ENCODE assay signal across 8 cellular contexts in the genomic region with DNA sequence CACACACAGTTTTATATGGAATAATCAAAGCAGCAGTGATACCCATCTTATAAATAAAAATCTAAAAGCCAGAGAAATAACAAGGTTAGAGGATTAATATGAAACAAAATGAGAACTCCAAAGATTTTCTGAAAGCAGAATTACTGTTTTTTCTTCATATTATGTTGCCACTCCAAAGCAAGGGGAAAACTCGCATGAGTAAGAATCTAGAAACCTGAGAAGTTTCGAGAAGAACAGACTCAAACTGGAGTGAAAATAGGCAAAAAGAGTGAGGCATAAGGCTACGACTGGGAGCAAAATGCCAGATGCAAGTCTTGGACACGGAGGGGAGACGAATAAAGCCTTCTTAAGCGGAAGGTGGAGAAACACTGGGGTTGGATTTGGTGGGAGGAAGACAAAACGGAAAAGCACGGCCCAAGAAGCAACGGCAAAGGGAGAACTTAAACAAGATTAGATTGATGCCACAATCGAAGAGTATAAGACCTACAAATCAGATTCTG. TPM values are rescaled to one million over a fixed set of nuclear protein-coding genes. Genes with fewer than 3 reads are reported as not detected.
DNase-seq lines count a peak whose midpoint lies in the region; ATAC-seq, FAIRE-seq and TF ChIP-seq lines count a peak whose summit lies in the region.

No MANE protein-coding gene starts in this region.

- in situ Hi-C loops in GM12878 (cut with MboI) = no loop called here

- H3K36me3 ChIP-seq in GM12878 (ENCODE audit: control insufficient read depth in 2 of 2, insufficient read depth in 2 of 2, low read length in 1 of 2) = peaks cover 0 to 10% of the 10 kb centered on the region in 2 experiments; a peak in 1 of 4 replicates

- peaks cover 27% of the 10 kb centered on the region for H3K4me1 Mint-ChIP-seq in type B pancreatic cell (ENCODE audit: unreplicated experiment)

- TF ChIP-seq POLR2A in GM12878 (IDR thresholded peaks at IDR 0.05; ENCODE audit: low read depth, low read length) (no peak), lower leg skin (IDR thresholded peaks at IDR 0.05) (no peak)

- H3K9me3 Mint-ChIP-seq in type B pancreatic cell = no peaks in the 10 kb centered on the region

- no peaks in the 10 kb centered on the region for H3K27me3 Mint-ChIP-seq in type B pancreatic cell

- peak overlapping the region; percentile 95 for H3K4me3 Mint-ChIP-seq in type B pancreatic cell

- POLR2A ChIA-PET in GM12878 (lab: Charles Lee) = interaction anchor here (0.6 to 4.8 kb wide), 15 partner anchors 8 to 157 kb away, joined by 3 to 42 read pairs (median 4); no protein-coding TSS in a partner anchor

- RAD21 ChIA-PET in GM12878 (lab: Charles Lee; ENCODE audit: unreplicated experiment) = interaction anchor here (0.6 to 4.5 kb wide), 14 partner anchors 10 to 317 kb away, joined by 3 to 32 read pairs (median 5); no protein-coding TSS in a partner anchor

- peak overlapping the region; percentile 100 for H3K27ac Mint-ChIP-seq in type B pancreatic cell

- no TSS peak for BruUV-seq in GM12878 (replicated peaks; lab: Mats Ljungman, UMichigan)

- no peaks in the 10 kb centered on the region for H3K9me3 ChIP-seq in GM12878 (replicated peaks; ENCODE audit: control insufficient read depth, insufficient read depth, low read length)

- TF ChIP-seq CTCF in GM12878 (IDR thresholded peaks at IDR 0.05 in 2 of 3, conservative IDR thresholded peaks at IDR 0.05 in 1 of 3; ENCODE audit: control insufficient read depth in 2 of 3, extremely low read depth in 1 of 3, insufficient read depth in 1 of 3, low read depth in 3 of 3, low read length in 3 of 3) (no peak), lower leg skin (IDR thresholded peaks at IDR 0.05) (no peak), type B pancreatic cell (conservative IDR thresholded peaks at IDR 0.05) (no peak)

- WGBS in GM12878 (ENCODE audit: insufficient coverage, insufficient replicate concordance, low lambda C conversion rate, missing lambda C conversion rate) = 2% methylated on average over 10 of the region's 10 CpGs
- WGBS in lower leg skin, 2 donors = 1 to 2% methylated on average over 10 of the region's 10 CpGs

- CTCF ChIA-PET in GM12878 (lab: Yijun Ruan, JAX) = interaction anchor here (0.8 to 3.1 kb wide), 12 partner anchors 10 to 160 kb away, joined by 3 to 14 read pairs (median 6); no protein-coding TSS in a partner anchor

- SMC1A ChIA-PET in GM12878 (lab: Charles Lee; ENCODE audit: uncharacterized antibody, unreplicated experiment) = interaction anchor here (0.7 to 8.0 kb wide), 16 partner anchors 11 to 150 kb away, joined by 3 to 77 read pairs (median 6); no protein-coding TSS in a partner anchor

- peaks cover 2% of the 10 kb centered on the region; the same call in 1 of the 2 replicates for H4K20me1 ChIP-seq in GM12878 (ENCODE audit: control insufficient read depth, insufficient read depth)

- peak overlapping the region; percentile 90 for H3K9ac ChIP-seq in GM12878 (ENCODE audit: control insufficient read depth, insufficient read depth, low read length)

- peaks cover 61% of the 10 kb centered on the region for H3K79me2 ChIP-seq in GM12878 (ENCODE audit: control insufficient read depth, insufficient read depth, low read length)

- intact Hi-C loops in GM12878 (cut with micrococcal nuclease; ENCODE audit: unreplicated experiment) (loop anchor here (2.0 to 5.0 kb wide), 3 partner anchors 38 to 119 kb away; no protein-coding TSS in a partner anchor), lower leg skin (cut with DNase I; ENCODE audit: low total_unique reads) (no loop called here)

- H3K27me3 ChIP-seq in GM12878 (replicated peaks in 1 of 2; ENCODE audit: control insufficient read depth in 2 of 2, insufficient read depth in 2 of 2, low read length in 1 of 2) = no peaks in the 10 kb centered on the region

- no peak for TF ChIP-seq RAD21 in GM12878 (IDR thresholded peaks at IDR 0.05; ENCODE audit: insufficient read depth, low read depth, low read length)

- H3K4me2 ChIP-seq in GM12878 (ENCODE audit: control insufficient read depth, insufficient read depth) = peak overlapping the region; percentile 32

- peak; percentile 14 for DNase-seq in CMK (ENCODE audit: low read depth)
- no peak for DNase-seq in Jurkat, Clone E6-1 (ENCODE audit: low read depth, low spot score)
- DNase-seq in GM12878 (ENCODE audit: low read depth, low spot score) = no peak
- no peak for DNase-seq in lower leg skin (ENCODE audit: low spot score in 2 of 2)
- no peak for DNase-seq in type B pancreatic cell (ENCODE audit: extremely low spot score, unreplicated experiment)
- DNase-seq in iPS-NIHi11 (ENCODE audit: low spot score) = no peak
- no peak for DNase-seq in COR-L47 (lab: John Stamatoyannopoulos, UW)

- peaks cover 14% of the 10 kb centered on the region for H3K36me3 Mint-ChIP-seq in type B pancreatic cell

- peak overlapping the region; percentile 69 for H3K4me3 ChIP-seq in Jurkat, Clone E6-1 (ENCODE audit: low read length)
- H3K4me3 ChIP-seq in GM12878 (peak overlapping the region; percentile 97), lower leg skin (ENCODE audit: low read depth, poor library complexity, severe bottlenecking) (peak overlapping the region; percentile 86)

- peak overlapping the region; percentile 85 for H2AFZ ChIP-seq in GM12878 (ENCODE audit: control insufficient read depth, low read depth, low read length)

- H3K27ac ChIP-seq in GM12878 (ENCODE audit: control insufficient read depth, insufficient read depth) = peak overlapping the region; percentile 93

- peaks cover 5% of the 10 kb centered on the region for H3K4me1 ChIP-seq in GM12878 (ENCODE audit: control insufficient read depth, insufficient read depth, low read length)

- FAIRE-seq in GM12878 (lab: Jason Lieb, UNC) = no peak

- TF ChIP-seq EP300 in GM12878 (IDR thresholded peaks at IDR 0.05; ENCODE audit: borderline replicate concordance in 1 of 2, control insufficient read depth in 1 of 2, low read depth in 2 of 2, low read length in 2 of 2) = no peak

- ATAC-seq in GM12878 (peak; percentile 3; the same call in 2 of the 3 replicates), HG02623 (IDR thresholded peaks at IDR 0.05; ENCODE audit: unreplicated experiment) (no peak)

TF ChIP-seq in GM12878, 131 proteins besides CTCF, POLR2A, EP300 and RAD21:
- TF ChIP-seq, protein P1, sequence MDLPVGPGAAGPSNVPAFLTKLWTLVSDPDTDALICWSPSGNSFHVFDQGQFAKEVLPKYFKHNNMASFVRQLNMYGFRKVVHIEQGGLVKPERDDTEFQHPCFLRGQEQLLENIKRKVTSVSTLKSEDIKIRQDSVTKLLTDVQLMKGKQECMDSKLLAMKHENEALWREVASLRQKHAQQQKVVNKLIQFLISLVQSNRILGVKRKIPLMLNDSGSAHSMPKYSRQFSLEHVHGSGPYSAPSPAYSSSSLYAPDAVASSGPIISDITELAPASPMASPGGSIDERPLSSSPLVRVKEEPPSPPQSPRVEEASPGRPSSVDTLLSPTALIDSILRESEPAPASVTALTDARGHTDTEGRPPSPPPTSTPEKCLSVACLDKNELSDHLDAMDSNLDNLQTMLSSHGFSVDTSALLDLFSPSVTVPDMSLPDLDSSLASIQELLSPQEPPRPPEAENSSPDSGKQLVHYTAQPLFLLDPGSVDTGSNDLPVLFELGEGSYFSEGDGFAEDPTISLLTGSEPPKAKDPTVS (IDR thresholded peaks at IDR 0.05; ENCODE audit: low read depth, low read length) = peak; percentile 62; the same call in 1 of the 2 replicates
- TF ChIP-seq NR2C2 (IDR thresholded peaks at IDR 0.05; ENCODE audit: borderline replicate concordance, control insufficient read depth, insufficient read length, low read depth) = no peak
- TF ChIP-seq, protein P2, sequence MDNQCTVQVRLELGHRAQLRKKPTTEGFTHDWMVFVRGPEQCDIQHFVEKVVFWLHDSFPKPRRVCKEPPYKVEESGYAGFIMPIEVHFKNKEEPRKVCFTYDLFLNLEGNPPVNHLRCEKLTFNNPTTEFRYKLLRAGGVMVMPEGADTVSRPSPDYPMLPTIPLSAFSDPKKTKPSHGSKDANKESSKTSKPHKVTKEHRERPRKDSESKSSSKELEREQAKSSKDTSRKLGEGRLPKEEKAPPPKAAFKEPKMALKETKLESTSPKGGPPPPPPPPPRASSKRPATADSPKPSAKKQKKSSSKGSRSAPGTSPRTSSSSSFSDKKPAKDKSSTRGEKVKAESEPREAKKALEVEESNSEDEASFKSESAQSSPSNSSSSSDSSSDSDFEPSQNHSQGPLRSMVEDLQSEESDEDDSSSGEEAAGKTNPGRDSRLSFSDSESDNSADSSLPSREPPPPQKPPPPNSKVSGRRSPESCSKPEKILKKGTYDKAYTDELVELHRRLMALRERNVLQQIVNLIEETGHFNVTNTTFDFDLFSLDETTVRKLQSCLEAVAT (IDR thresholded peaks at IDR 0.05) = no peak
- TF ChIP-seq KAT2A (conservative IDR thresholded peaks at IDR 0.05; ENCODE audit: control insufficient read depth, low read depth, low read length) = no peak
- no peak for TF ChIP-seq JUND (IDR thresholded peaks at IDR 0.05; ENCODE audit: low read depth, low read length)
- no peak for TF ChIP-seq SUPT20H (IDR thresholded peaks at IDR 0.05; ENCODE audit: borderline replicate concordance, control insufficient read depth, low read depth, low read length)

RNA-seq across cellular contexts. Expression of a gene that starts 0.9 kb away (rescaled TPM):
- 59.3 TPM for polyA plus RNA-seq in Jurkat, Clone E6-1 (2012; ENCODE audit: insufficient read depth, insufficient read length)
- 77.5 and 79.6 TPM in 2 replicates for total RNA-seq in GM12878 (2013; cell fraction: nucleolus; rRNA removed)
- total RNA-seq in GM12878 (2014; rRNA removed) = 72.7 and 77.4 TPM in 2 replicates
- 64.3 and 64.5 TPM in 2 replicates for total RNA-seq in GM12878 (2014; rRNA removed; fragmentation: Illumina TruSeq; extraction: Trizol)
- 63.0 and 67.6 TPM in 2 replicates for total RNA-seq in GM12878 (2021)
- 34.8 TPM for polyA plus RNA-seq in GM12878 (2011; ENCODE audit: low read depth)
- 46.6 and 56.7 TPM in 2 replicates for polyA plus RNA-seq in GM12878 (2011; rRNA removed)
- polyA plus RNA-seq in GM12878 (2011; cell fraction: cytosol; rRNA removed) = 59.9 and 67.6 TPM in 2 replicates
- 46.9 and 53.0 TPM in 2 replicates for polyA plus RNA-seq in GM12878 (2011; cell fraction: nucleus; rRNA removed)
- 40.9 and 46.9 TPM in 2 replicates for polyA plus RNA-seq in GM12878 (2012)
- 68.7 and 68.9 TPM in 2 replicates for polyA plus RNA-seq in GM12878 (2014; fragmentation: Illumina TruSeq; extraction: Trizol)
- 10 to 100 TPM; 17.6 to 23.5 TPM for polyA plus RNA-seq in GM12878 (2014; fragmentation: Nextera tagmentation; extraction: Ambion mirVana)
- 52.4 and 57.4 TPM in 2 replicates for polyA plus RNA-seq in GM12878 (2014; rRNA removed)
- polyA plus RNA-seq in GM12878 (2016; fragmentation: Nextera tagmentation; extraction: Ambion mirVana) = 10 to 100 TPM; 84.5 to 91.8 TPM
- 99.0 and 133 TPM in 2 replicates for polyA minus RNA-seq in GM12878 (2011; rRNA and poly(A)+ RNA removed)
- 27.8 and 31.8 TPM in 2 replicates for polyA minus RNA-seq in GM12878 (2011; cell fraction: cytosol; rRNA and poly(A)+ RNA removed)
- 36.3 and 44.6 TPM in 2 replicates for polyA minus RNA-seq in GM12878 (2011; cell fraction: nucleus; rRNA and poly(A)+ RNA removed)
- 10 to 100 TPM; 26.7 to 36.7 (median 31.0) TPM for total RNA-seq in lower leg skin
- 46.7 and 52.3 TPM in 2 replicates for total RNA-seq in type B pancreatic cell (ENCODE audit: low replicate concordance)
